In the genomic region with DNA sequence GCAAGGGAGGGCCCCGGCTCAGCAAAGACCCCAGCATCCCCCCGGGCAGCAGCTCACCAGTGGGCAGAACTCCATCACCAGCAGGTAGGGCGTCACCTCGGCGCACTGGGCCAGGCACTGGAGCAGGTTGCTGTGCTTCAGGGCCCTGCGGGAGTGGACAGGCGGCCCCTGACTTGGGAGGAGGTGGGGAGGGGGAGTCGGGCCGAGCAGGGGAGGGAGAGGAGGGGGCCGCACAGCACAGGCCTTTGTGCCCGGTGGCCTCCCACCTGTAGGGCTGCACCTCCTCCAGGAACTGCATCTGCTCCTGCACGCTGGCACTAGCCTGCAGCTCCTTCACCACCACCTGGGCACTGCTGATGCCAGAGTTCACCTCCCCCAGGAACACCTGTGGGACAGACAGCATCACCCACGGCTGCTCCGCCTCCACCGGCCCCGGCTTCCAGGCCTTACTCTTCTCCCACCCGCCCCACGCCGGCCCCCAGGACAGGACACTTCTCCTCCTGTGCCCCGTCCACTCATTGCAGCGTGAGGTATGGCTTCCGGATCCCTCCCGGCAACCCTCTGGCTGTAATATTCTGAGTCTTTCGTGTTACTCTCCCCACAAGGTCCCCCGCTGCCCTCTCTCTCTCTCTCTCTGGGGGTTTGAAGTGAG, we compare ENCODE assay signal across 17 cellular contexts. TPM values are rescaled to one million over a fixed set of nuclear protein-coding genes. Genes with fewer than 3 reads are reported as not detected.
"Had no signal": no experiment of that assay in that cellular context is flagged by ENCODE, and none has a peak within 500 bp of the region (broad histone marks: within the 10 kb centered on the region; RNA-seq: fewer than 3 reads in every experiment).

No MANE protein-coding gene starts in this region.

- DNase-seq: activated CD4-positive, alpha-beta T cell treated with anti-CD3 and anti-CD28 coated beads, Interleukin-2, amount 50 U/mL, for 48 hours; activated CD4-positive, CD25-positive, alpha-beta regulatory T cell treated with anti-CD3 and anti-CD28 coated beads, Interleukin-2, amount 50 U/mL, for 72 hours; activated naive CD4-positive, alpha-beta T cell treated with anti-CD3 and anti-CD28 coated beads for 36 hours; activated naive CD8-positive, alpha-beta T cell treated with anti-CD3 and anti-CD28 coated beads, Interleukin-2, amount 50 U/mL, for 24 hours; islet precursor cell; mucosa of descending colon; naive thymus-derived CD4-positive, alpha-beta T cell; stimulated activated CD4-positive, alpha-beta T cell treated with anti-CD3 and anti-CD28 coated beads, Interleukin-1b, Interleukin-23, amount 100 ng/mL, for 48 hours; T-helper 1 cell had no signal

- H3K4me3 ChIP-seq: hepatocyte, mucosa of descending colon had no signal

- H3K4me1 ChIP-seq: parathyroid adenoma had no signal

- FAIRE-seq: colon had no signal

- H3K27ac ChIP-seq: hepatocyte, neutrophil, parathyroid adenoma had no signal

- H3K9me3 ChIP-seq: mucosa of descending colon, neutrophil had no signal

- H2AFZ ChIP-seq: hepatocyte, parathyroid adenoma had no signal

- H3K27me3 ChIP-seq: hepatocyte, neutrophil had no signal

- H3K4me2 ChIP-seq: hepatocyte had no signal

- H3K9ac ChIP-seq: parathyroid adenoma had no signal

RNA-seq across cellular contexts. Expression of a gene that starts 37.7 kb away (rescaled TPM):
- total RNA-seq: activated naive CD4-positive, alpha-beta T cell treated with anti-CD3 and anti-CD28 coated beads for 36 hours; activated T-helper 17 cell treated with anti-CD3 and anti-CD28 coated beads, Interleukin-2, amount 50 U/mL, for 72 hours; esophagus mucosa; glomerular endothelial cell; hepatocyte; left lobe of liver; mucosa of descending colon; naive thymus-derived CD4-positive, alpha-beta T cell had no signal
- polyA plus RNA-seq: naive thymus-derived CD4-positive, alpha-beta T cell had no signal

RNA-seq across cellular contexts. Expression of a gene that starts 38.4 kb away (rescaled TPM):
- polyA plus RNA-seq: naive thymus-derived CD4-positive, alpha-beta T cell had no signal
